In genomic region chr2:152823901-152824300, GRCh38 we compare ENCODE assay signal across 25 cellular contexts.
"Had no signal": no experiment of that assay in that cellular context is flagged by ENCODE, and none has a peak within 500 bp of the region (broad histone marks: within the 10 kb centered on the region; RNA-seq: fewer than 3 reads in every experiment).

No MANE protein-coding gene starts in this region.

- H3K4me3 Mint-ChIP-seq: activated CD8-positive, alpha-beta memory T cell treated with anti-CD3 and anti-CD28 coated beads, Interleukin-2, amount 10 ng/mL, durations not matched to agents 7 days and 5 days; activated CD8-positive, alpha-beta T cell treated with anti-CD3 and anti-CD28 coated beads, Interleukin-2, amount 10 ng/mL, durations not matched to agents 7 days and 5 days; activated naive CD4-positive, alpha-beta T cell treated with anti-CD3 and anti-CD28 coated beads, Interleukin-2, amount 50 U/mL, for 24 hours; activated T-cell treated with anti-CD3 and anti-CD28 coated beads, Interleukin-2, amount 50 U/mL, for 24 hours; activated T-helper 1 cell treated with anti-CD3 and anti-CD28 coated beads, Interleukin-12 subunit alpha, Interleukin-12 subunit beta, Interleukin-2, Interleukin-4 antibody, amounts not matched to agents 30 ng/mL and 10 ng/mL and 1 ng/mL, durations not matched to agents 14 hours and 24 hours and 36 hours; central memory CD8-positive, alpha-beta T cell; T-helper 17 cell; WTC11 had no signal

- H3K27me3 Mint-ChIP-seq: activated CD8-positive, alpha-beta memory T cell treated with anti-CD3 and anti-CD28 coated beads, Interleukin-2, amount 10 ng/mL, durations not matched to agents 7 days and 5 days; activated naive CD4-positive, alpha-beta T cell treated with anti-CD3 and anti-CD28 coated beads, Interleukin-2, amount 50 U/mL, for 24 hours had no signal

- H3K36me3 ChIP-seq: ascending aorta had no signal

- H3K9me3 Mint-ChIP-seq: activated naive CD4-positive, alpha-beta T cell treated with anti-CD3 and anti-CD28 coated beads, Interleukin-2, amount 50 U/mL, for 24 hours; activated T-cell treated with anti-CD3 and anti-CD28 coated beads, Interleukin-2, amount 50 U/mL, for 24 hours; activated T-helper 1 cell treated with anti-CD3 and anti-CD28 coated beads, Interleukin-12 subunit alpha, Interleukin-12 subunit beta, Interleukin-2, Interleukin-4 antibody, amounts not matched to agents 30 ng/mL and 10 ng/mL and 1 ng/mL, durations not matched to agents 14 hours and 24 hours and 36 hours; central memory CD8-positive, alpha-beta T cell had no signal

- ATAC-seq: activated CD8-positive, alpha-beta memory T cell treated with anti-CD3 and anti-CD28 coated beads, Interleukin-2, amount 10 ng/mL, durations not matched to agents 7 days and 5 days; activated CD8-positive, alpha-beta T cell treated with anti-CD3 and anti-CD28 coated beads, Interleukin-2, amount 10 ng/mL, durations not matched to agents 7 days and 5 days; body of pancreas; PC-3; T-helper 17 cell; WTC11 had no signal

- H3K4me1 Mint-ChIP-seq: activated CD8-positive, alpha-beta memory T cell treated with anti-CD3 and anti-CD28 coated beads, Interleukin-2, amount 10 ng/mL, durations not matched to agents 7 days and 5 days; activated naive CD4-positive, alpha-beta T cell treated with anti-CD3 and anti-CD28 coated beads, Interleukin-2, amount 50 U/mL, for 24 hours; central memory CD8-positive, alpha-beta T cell; T-helper 17 cell had no signal

- H3K27ac ChIP-seq: ascending aorta, body of pancreas had no signal

- H3K27ac Mint-ChIP-seq: activated CD8-positive, alpha-beta memory T cell treated with anti-CD3 and anti-CD28 coated beads, Interleukin-2, amount 10 ng/mL, durations not matched to agents 7 days and 5 days; activated CD8-positive, alpha-beta T cell treated with anti-CD3 and anti-CD28 coated beads, Interleukin-2, amount 10 ng/mL, durations not matched to agents 7 days and 5 days; activated naive CD4-positive, alpha-beta T cell treated with anti-CD3 and anti-CD28 coated beads, Interleukin-2, amount 50 U/mL, for 24 hours; activated T-cell treated with anti-CD3 and anti-CD28 coated beads, Interleukin-2, amount 50 U/mL, for 24 hours; activated T-helper 1 cell treated with anti-CD3 and anti-CD28 coated beads, Interleukin-12 subunit alpha, Interleukin-12 subunit beta, Interleukin-2, Interleukin-4 antibody, amounts not matched to agents 30 ng/mL and 10 ng/mL and 1 ng/mL, durations not matched to agents 14 hours and 24 hours and 36 hours; T-helper 17 cell; WTC11 had no signal

- H3K9me3 ChIP-seq: ascending aorta, body of pancreas had no signal

- H3K4me3 ChIP-seq: ascending aorta, body of pancreas had no signal

- H3K27me3 ChIP-seq: ascending aorta, body of pancreas had no signal

- H3K36me3 Mint-ChIP-seq: activated CD8-positive, alpha-beta memory T cell treated with anti-CD3 and anti-CD28 coated beads, Interleukin-2, amount 10 ng/mL, durations not matched to agents 7 days and 5 days; activated naive CD4-positive, alpha-beta T cell treated with anti-CD3 and anti-CD28 coated beads, Interleukin-2, amount 50 U/mL, for 24 hours; WTC11 had no signal

- DNase-seq: activated CD4-positive, alpha-beta T cell treated with anti-CD3 and anti-CD28 coated beads for 48 hours; activated CD4-positive, alpha-beta T cell treated with anti-CD3 and anti-CD28 coated beads, Interleukin-2, amount 50 U/mL, for 4 hours; activated CD4-positive, CD25-positive, alpha-beta regulatory T cell treated with anti-CD3 and anti-CD28 coated beads, Interleukin-2, amount 50 U/mL, for 72 hours; activated CD8-positive, alpha-beta memory T cell treated with anti-CD3 and anti-CD28 coated beads, Interleukin-2, amount 10 ng/mL, durations not matched to agents 7 days and 5 days; activated CD8-positive, alpha-beta T cell treated with anti-CD3 and anti-CD28 coated beads, Interleukin-2, amount 10 ng/mL, durations not matched to agents 7 days and 5 days; activated effector memory CD4-positive, alpha-beta T cell treated with Interleukin-2 at 50 U/mL for 16 hours; activated naive CD4-positive, alpha-beta T cell; activated T-cell treated with anti-CD3 and anti-CD28 coated beads, Interleukin-2, amount 50 U/mL, for 24 hours; body of pancreas; MM.1S; NCI-H1105; NCI-H1436; NCI-H1694 treated with DMSO at 0.1 percent for 48 hours; NCI-H2029 treated with DMSO at 0.1 percent for 48 hours; NCI-H446; NCI-H524; PC-3; SHP77; T-helper 17 cell; T-helper 9 cell had no signal

- H3K4me1 ChIP-seq: ascending aorta had no signal
